ENCODE assay signal across 26 cellular contexts in the genomic region with DNA sequence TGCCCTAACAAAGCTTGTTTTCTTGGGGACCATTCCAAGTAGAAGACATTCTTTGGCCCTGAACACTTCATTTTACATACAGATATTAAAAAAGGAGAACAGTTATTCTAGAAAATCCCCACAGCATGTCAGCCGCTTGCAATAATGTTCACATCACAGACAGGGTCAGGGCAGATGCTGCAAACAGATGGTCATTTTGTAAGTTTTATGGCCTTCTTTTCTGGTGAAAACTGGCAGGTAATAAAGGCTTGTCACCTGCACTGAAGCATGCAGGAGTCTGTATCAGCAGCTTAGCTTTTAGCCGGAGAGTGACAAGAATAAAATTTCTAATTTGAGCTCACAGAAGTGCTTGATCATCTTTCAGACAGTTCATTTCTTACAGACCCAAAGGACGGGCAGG.
"Had no signal": no experiment of that assay in that cellular context is flagged by ENCODE, and none has a peak within 500 bp of the region (broad histone marks: within the 10 kb centered on the region; RNA-seq: fewer than 3 reads in every experiment).

No MANE protein-coding gene starts in this region.

- H3K36me3 Mint-ChIP-seq: activated naive CD4-positive, alpha-beta T cell treated with anti-CD3 and anti-CD28 coated beads, Interleukin-2, amount 50 U/mL, for 72 hours had no signal

- H3K4me2 ChIP-seq: KMS-11, SK-N-SH had no signal

- H3K4me3 ChIP-seq: adrenal gland, Peyer's patch, SJSA1 had no signal

- H3K27ac ChIP-seq: adrenal gland, KMS-11, Peyer's patch, SJSA1 had no signal

- DNase-seq: activated CD4-positive, alpha-beta T cell treated with anti-CD3 and anti-CD28 coated beads, Interleukin-2, amount 10 ng/mL, durations not matched to agents 24 days and 14 days; activated CD4-positive, alpha-beta T cell treated with anti-CD3 and anti-CD28 coated beads, Interleukin-2, amount 50 U/mL, for 4 hours; activated CD8-positive, alpha-beta T cell treated with anti-CD3 and anti-CD28 coated beads, Interleukin-2, amount 10 ng/mL, durations not matched to agents 7 days and 5 days; activated gamma-delta T cell; activated naive CD4-positive, alpha-beta T cell treated with Interleukin-2 at 50 U/mL for 16 hours; activated T-cell treated with anti-CD3 and anti-CD28 coated beads, Interleukin-2, amount 50 U/mL, for 24 hours; adrenal gland; caudate nucleus; NCI-H1105; NCI-H1417 treated with DMSO at 0.1 percent for 48 hours; NCI-H187 treated with DMSO at 0.1 percent for 48 hours; NCI-H2081; NCI-H345; NCI-H82; NK-92 treated with Interleukin-12 subunit alpha and Interleukin-12 subunit beta, amount 100 ng/mL, for 24 hours; PC-3; Peyer's patch; RPMI8226; SK-N-SH had no signal

- H3K9ac ChIP-seq: KMS-11, SK-N-SH had no signal

- H3K36me3 ChIP-seq: adrenal gland, Peyer's patch, SJSA1 had no signal

- H3K4me1 ChIP-seq: adrenal gland, Peyer's patch, SJSA1 had no signal

- H3K9me3 Mint-ChIP-seq: activated CD4-positive, alpha-beta T cell treated with anti-CD3 and anti-CD28 coated beads, Interleukin-2, amount 10 ng/mL, durations not matched to agents 24 days and 14 days; activated naive CD4-positive, alpha-beta T cell treated with anti-CD3 and anti-CD28 coated beads, Interleukin-2, amount 50 U/mL, for 72 hours; activated T-cell treated with anti-CD3 and anti-CD28 coated beads, Interleukin-2, amount 50 U/mL, for 24 hours; activated T-helper 2 cell treated with anti-CD3 and anti-CD28 coated beads, Interferon-gamma antibody, Interleukin-2, Interleukin-4, amounts not matched to agents 10 μg/mL and 5 μg/mL and 100 μg/mL, durations not matched to agents 14 hours and 24 hours and 36 hours; T-helper 1 cell treated with Interleukin-12 subunit alpha and Interleukin-12 subunit beta and Interleukin-4 antibody, amounts not matched to agents 30 μg/mL and 1 μg/mL, for 36 hours; T-helper 2 cell treated with Interferon-gamma antibody and Interleukin-4, amounts not matched to agents 5 μg/mL and 100 μg/mL, for 36 hours had no signal

- H3K9me3 ChIP-seq: adrenal gland, Peyer's patch, SJSA1, SK-N-SH had no signal

- H3K4me3 Mint-ChIP-seq: activated CD4-positive, alpha-beta T cell treated with anti-CD3 and anti-CD28 coated beads, Interleukin-2, amount 10 ng/mL, durations not matched to agents 24 days and 14 days; activated CD8-positive, alpha-beta T cell treated with anti-CD3 and anti-CD28 coated beads, Interleukin-2, amount 10 ng/mL, durations not matched to agents 7 days and 5 days; activated T-cell treated with anti-CD3 and anti-CD28 coated beads, Interleukin-2, amount 50 U/mL, for 24 hours; brain; T-helper 1 cell treated with Interleukin-12 subunit alpha and Interleukin-12 subunit beta and Interleukin-4 antibody, amounts not matched to agents 30 μg/mL and 1 μg/mL, for 36 hours; T-helper 2 cell treated with Interferon-gamma antibody and Interleukin-4, amounts not matched to agents 5 μg/mL and 100 μg/mL, for 36 hours had no signal

- H3K27me3 Mint-ChIP-seq: activated CD4-positive, alpha-beta T cell treated with anti-CD3 and anti-CD28 coated beads, Interleukin-2, amount 10 ng/mL, durations not matched to agents 24 days and 14 days had no signal

- H3K27me3 ChIP-seq: Peyer's patch, SJSA1 had no signal

- H3K4me1 Mint-ChIP-seq: activated CD4-positive, alpha-beta T cell treated with anti-CD3 and anti-CD28 coated beads, Interleukin-2, amount 10 ng/mL, durations not matched to agents 24 days and 14 days had no signal

- H3K9me2 ChIP-seq: SK-N-SH had no signal

- H3K27ac Mint-ChIP-seq: activated CD4-positive, alpha-beta T cell treated with anti-CD3 and anti-CD28 coated beads, Interleukin-2, amount 10 ng/mL, durations not matched to agents 24 days and 14 days; activated CD8-positive, alpha-beta T cell treated with anti-CD3 and anti-CD28 coated beads, Interleukin-2, amount 10 ng/mL, durations not matched to agents 7 days and 5 days; activated naive CD4-positive, alpha-beta T cell treated with anti-CD3 and anti-CD28 coated beads, Interleukin-2, amount 50 U/mL, for 72 hours; activated T-cell treated with anti-CD3 and anti-CD28 coated beads, Interleukin-2, amount 50 U/mL, for 24 hours; activated T-helper 2 cell treated with anti-CD3 and anti-CD28 coated beads, Interferon-gamma antibody, Interleukin-2, Interleukin-4, amounts not matched to agents 10 μg/mL and 5 μg/mL and 100 μg/mL, durations not matched to agents 14 hours and 24 hours and 36 hours; T-helper 1 cell treated with Interleukin-12 subunit alpha and Interleukin-12 subunit beta and Interleukin-4 antibody, amounts not matched to agents 30 μg/mL and 1 μg/mL, for 36 hours; T-helper 2 cell treated with Interferon-gamma antibody and Interleukin-4, amounts not matched to agents 5 μg/mL and 100 μg/mL, for 36 hours had no signal
